In genomic region chr10:13302821-13303555, GRCh38 we compare ENCODE assay signal across 8 cellular contexts. TPM values are rescaled to one million over a fixed set of nuclear protein-coding genes. Genes with fewer than 3 reads are reported as not detected.
DNase-seq lines count a peak whose midpoint lies in the region; TF ChIP-seq lines count a peak whose summit lies in the region.

No MANE protein-coding gene starts in this region.

- peak overlapping the region; percentile 74 for H2AFZ ChIP-seq in KMS-11 (ENCODE audit: low read depth)

- H3K9me3 Mint-ChIP-seq in brain (peaks cover 0 to 4% (median 2%) of the 10 kb centered on the region in 5 experiments), osteocyte (ENCODE audit: unreplicated experiment) (no peaks in the 10 kb centered on the region)

- TF ChIP-seq CTCF in KMS-11 (conservative IDR thresholded peaks at IDR 0.05; ENCODE audit: low read depth, low read length), result no peak
- no peak for TF ChIP-seq CTCF in brain (conservative IDR thresholded peaks at IDR 0.05)
- no peak for TF ChIP-seq CTCF in osteocyte (IDR thresholded peaks at IDR 0.05)

- H3K36me3 Mint-ChIP-seq in brain (no peaks in the 10 kb centered on the region), osteocyte (ENCODE audit: unreplicated experiment) (no peaks in the 10 kb centered on the region)

- no peaks in the 10 kb centered on the region for H4K20me1 ChIP-seq in BLaER1
- H4K20me1 ChIP-seq in KMS-11 (ENCODE audit: insufficient read depth), result no peaks in the 10 kb centered on the region

- H3K4me2 ChIP-seq in BLaER1 (peak overlapping the region; percentile 98), KMS-11 (peak overlapping the region; percentile 36; the same call in 1 of the 2 replicates)

- H3K4me1 Mint-ChIP-seq in brain (peaks cover 35% of the 10 kb centered on the region), osteocyte (ENCODE audit: unreplicated experiment) (peaks cover 27% of the 10 kb centered on the region)

- DNase-seq in osteocyte (ENCODE audit: extremely low spot score, unreplicated experiment) (no peak), HuH-7.5 (ENCODE audit: low spot score) (no peak), amygdala (lab: John Stamatoyannopoulos, UW) (no peak)
- DNase-seq in stimulated activated CD4-positive, alpha-beta T cell treated with anti-CD3 and anti-CD28 coated beads, Interleukin-12 subunit alpha, Interleukin-12 subunit beta, amount 100 ng/mL, for 4 hours, result no peak
- DNase-seq in central memory CD4-positive, alpha-beta T cell, result no peak

- H3K36me3 ChIP-seq in BLaER1 (no peaks in the 10 kb centered on the region), KMS-11 (ENCODE audit: insufficient read depth) (no peaks in the 10 kb centered on the region)

- H3K27ac Mint-ChIP-seq in brain, result peak overlapping the region in 1 of 5 experiments; percentile 94
- H3K27ac Mint-ChIP-seq in osteocyte (ENCODE audit: unreplicated experiment), result no peak overlapping the region

- H3K27ac ChIP-seq in BLaER1, result no peak overlapping the region; the same call in 1 of the 2 replicates
- H3K27ac ChIP-seq in KMS-11, result peak overlapping the region; percentile 91; the same call in 1 of the 2 replicates

- peaks cover 37% of the 10 kb centered on the region for H3K4me1 ChIP-seq in BLaER1
- peaks cover 22% of the 10 kb centered on the region for H3K4me1 ChIP-seq in KMS-11 (ENCODE audit: low read depth, poor library complexity, severe bottlenecking)

- H3K27me3 Mint-ChIP-seq in brain (peaks cover 2% of the 10 kb centered on the region), osteocyte (ENCODE audit: unreplicated experiment) (no peaks in the 10 kb centered on the region)

- no peaks in the 10 kb centered on the region for H3K9me3 ChIP-seq in BLaER1

- peak overlapping the region in 3 of 5 experiments; percentile 57 to 86 (median 86) for H3K4me3 Mint-ChIP-seq in brain
- H3K4me3 Mint-ChIP-seq in osteocyte (ENCODE audit: unreplicated experiment), result peak overlapping the region; percentile 86

- H3K9ac ChIP-seq in BLaER1, result peak overlapping the region; percentile 84; the same call in 1 of the 2 replicates
- no peak overlapping the region for H3K9ac ChIP-seq in KMS-11

- H3K79me2 ChIP-seq in KMS-11 (ENCODE audit: insufficient read depth, low read depth), result no peaks in the 10 kb centered on the region

- H3K4me3 ChIP-seq in BLaER1 (peak overlapping the region; percentile 72), KMS-11 (IDR thresholded peaks at IDR 0.05; ENCODE audit: insufficient read depth, low read depth, low read length) (no peak overlapping the region)

- H3K27me3 ChIP-seq in BLaER1 (no peaks in the 10 kb centered on the region), KMS-11 (ENCODE audit: insufficient read depth, low read depth) (no peaks in the 10 kb centered on the region)

RNA-seq across cellular contexts. Expression of gene PHYH, which starts 3.1 kb away (rescaled TPM):
- polyA plus RNA-seq in brain (ENCODE audit: insufficient read depth, low read depth, low replicate concordance), result 37.0 TPM
- 21.6 and 22.1 TPM in 2 replicates for total RNA-seq in osteocyte

RNA-seq across cellular contexts. Expression of gene SEPHS1, which starts 45.1 kb away (rescaled TPM):
- 124 TPM for polyA plus RNA-seq in brain (ENCODE audit: insufficient read depth, low read depth, low replicate concordance)
- 67.5 and 72.1 TPM in 2 replicates for total RNA-seq in osteocyte
